1 cellular context compared by ENCODE assay signal in the genomic region with DNA sequence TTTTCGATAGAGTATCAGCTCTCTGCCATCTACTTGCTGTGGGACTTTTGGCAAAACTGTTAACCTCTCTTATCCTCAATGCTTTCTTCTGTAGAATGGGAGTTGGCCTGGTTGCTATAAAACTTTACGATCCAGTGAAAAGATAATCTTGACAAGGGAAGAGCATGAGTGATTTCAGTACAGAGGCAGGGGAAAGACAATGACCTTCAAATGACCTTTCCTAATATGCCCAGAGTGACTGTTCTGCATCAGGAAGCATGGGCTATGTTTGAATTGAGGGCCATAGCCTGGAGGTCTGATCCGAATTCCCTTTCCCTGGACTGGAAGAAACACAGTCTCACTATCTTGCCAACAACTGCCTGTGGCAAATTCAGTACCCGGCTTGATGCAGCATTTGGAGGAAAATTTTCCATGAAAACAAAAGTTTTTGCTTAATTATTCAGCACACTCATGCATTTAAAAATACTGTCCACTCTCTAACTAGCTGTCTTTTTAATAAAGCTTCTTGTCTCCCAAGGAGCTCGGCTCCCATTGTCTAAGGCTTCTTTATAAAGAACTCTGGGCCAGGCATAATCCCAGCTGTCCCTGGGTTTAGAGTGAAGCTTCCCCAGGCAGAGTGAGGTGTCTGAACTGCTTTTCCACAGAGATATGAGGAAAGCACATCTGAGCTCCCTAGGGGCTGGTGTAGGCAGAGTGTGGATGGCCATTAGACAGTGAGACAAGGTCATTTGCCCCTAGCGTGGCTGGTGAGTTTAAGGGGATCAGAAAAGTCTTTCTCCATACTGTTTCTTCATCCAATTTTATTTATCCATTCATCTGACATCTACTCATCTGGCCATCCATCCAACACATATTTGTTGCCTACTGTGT.
TF ChIP-seq lines count a peak whose summit lies in the region.

No MANE protein-coding gene starts in this region.

TF ChIP-seq in SK-N-SH treated with all-trans-retinoic acid at 6 μM for 48 hours, 23 proteins besides CTCF, POLR2A, EP300 and RAD21 (continued from another document):
- TF ChIP-seq BACH2 (CRISPR knock-in tag; IDR thresholded peaks at IDR 0.05; ENCODE audit: borderline replicate concordance) (no peak), ZNF565 (CRISPR knock-in tag; conservative IDR thresholded peaks at IDR 0.05; ENCODE audit: low read depth) (no peak), CSDC2 (CRISPR knock-in tag; IDR thresholded peaks at IDR 0.05) (no peak), OSR1 (CRISPR knock-in tag; IDR thresholded peaks at IDR 0.05) (no peak), ZNF70 (CRISPR knock-in tag; IDR thresholded peaks at IDR 0.05) (no peak)
